ENCODE assay signal across 8 cellular contexts in the genomic region with DNA sequence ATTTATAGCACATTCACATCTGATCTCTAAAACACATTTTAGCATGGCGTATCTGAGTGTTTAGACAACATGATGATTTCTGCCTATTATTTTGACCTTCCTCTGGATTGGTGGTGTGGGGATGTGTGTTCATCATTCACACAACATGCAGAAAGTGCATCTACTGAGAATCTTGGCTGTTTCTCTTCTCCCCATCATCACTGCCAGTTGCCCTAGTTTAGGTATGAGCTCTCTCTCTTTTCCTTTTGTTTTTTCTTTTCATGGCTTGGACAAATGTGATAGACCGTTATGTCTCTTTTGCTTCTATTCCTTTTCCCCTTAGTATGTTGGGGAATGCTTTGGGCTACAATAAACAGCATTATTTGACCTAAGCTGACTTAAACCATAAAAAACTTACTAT.
"Had no signal": no experiment of that assay in that cellular context is flagged by ENCODE, and none has a peak within 500 bp of the region (broad histone marks: within the 10 kb centered on the region; RNA-seq: fewer than 3 reads in every experiment).

No MANE protein-coding gene starts in this region.

- H3K9me3 Mint-ChIP-seq: GM23338, HFFc6 had no signal

- H3K27ac Mint-ChIP-seq: GM23338, H9, HFFc6 had no signal

- H3K36me3 ChIP-seq: HAP-1 had no signal

- H3K4me1 ChIP-seq: HAP-1 had no signal

- H3K9me3 ChIP-seq: HAP-1 had no signal

- DNase-seq: GM23248, GOT3, H7, H9, HCEC 1CT, HFFc6 had no signal

- H3K4me3 Mint-ChIP-seq: GM23338, H9, HFFc6 had no signal

- H3K4me3 ChIP-seq: GM23248, GM23338, HAP-1 had no signal

- H3K27ac ChIP-seq: GM23248 had no signal
